28 cellular contexts compared by ENCODE assay signal in the genomic region with DNA sequence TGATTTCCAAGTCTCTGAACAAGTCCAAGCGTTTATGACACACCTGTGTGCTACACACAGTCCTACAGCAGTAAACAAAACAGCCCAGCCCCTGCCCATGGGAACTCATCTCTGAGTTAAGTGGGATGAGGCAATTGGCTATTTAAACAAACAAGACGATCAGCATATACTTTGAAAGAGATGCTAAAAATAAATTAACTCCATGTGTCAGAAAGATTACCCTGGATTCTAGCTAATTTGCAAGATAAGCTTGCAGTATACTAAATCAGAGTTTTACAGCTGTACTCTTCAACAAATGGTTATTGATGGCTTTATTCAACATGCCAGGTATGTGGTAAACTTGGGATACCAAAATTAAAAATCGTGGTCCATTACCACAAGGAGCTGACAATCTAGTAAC. TPM values are rescaled to one million over a fixed set of nuclear protein-coding genes. Genes with fewer than 3 reads are reported as not detected.
DNase-seq lines count a peak whose midpoint lies in the region; ATAC-seq and TF ChIP-seq lines count a peak whose summit lies in the region.
"Had no signal": no experiment of that assay in that cellular context is flagged by ENCODE, and none has a peak within 500 bp of the region (broad histone marks: within the 10 kb centered on the region; RNA-seq: fewer than 3 reads in every experiment).

No MANE protein-coding gene starts in this region.

- H3K23ac ChIP-seq in IMR-90 (ENCODE audit: low read depth, low read length) = no peak overlapping the region

- CTCF ChIA-PET in IMR-90 (lab: Yijun Ruan, JAX) = interaction anchor here (0.8 kb wide), 1 partner anchor 9 kb away, joined by 3 read pairs; no protein-coding TSS in a partner anchor

- no peak for TF ChIP-seq POLR2A in IMR-90 (IDR thresholded peaks at IDR 0.05; ENCODE audit: low read depth, low read length)

- no peak overlapping the region for H3K4me2 ChIP-seq in IMR-90 (ENCODE audit: low read depth, low read length)
- H3K4me2 ChIP-seq: hepatocyte, neural progenitor cell, PC-9 had no signal

- no peak for TF ChIP-seq RAD21 in IMR-90 (IDR thresholded peaks at IDR 0.05; ENCODE audit: low read length)

- peaks cover 6% of the 10 kb centered on the region; the same call in 1 of the 2 replicates for H4K20me1 ChIP-seq in IMR-90 (ENCODE audit: insufficient read depth, low read length)

- ATAC-seq in IMR-90 (ENCODE audit: low read depth) = peak; percentile 57
- ATAC-seq in GM18858 (IDR thresholded peaks at IDR 0.05; ENCODE audit: unreplicated experiment) = no peak

- H3K9ac ChIP-seq in IMR-90 (ENCODE audit: low read depth, low read length) (no peak overlapping the region), skeletal muscle tissue (ENCODE audit: low read depth in 1 of 3, low read length in 3 of 3) (peak overlapping the region in 1 of 3 donors; percentile 16)
- H3K9ac ChIP-seq: neural progenitor cell had no signal

- H3K27me3 ChIP-seq in IMR-90 (ENCODE audit: control insufficient read depth, insufficient read depth, low read length) = no peaks in the 10 kb centered on the region
- no peaks in the 10 kb centered on the region for H3K27me3 ChIP-seq in skeletal muscle tissue (ENCODE audit: control insufficient read depth in 3 of 3, insufficient read depth in 3 of 3, low read length in 3 of 3)
- H3K27me3 ChIP-seq: breast epithelium, hepatocyte, neural progenitor cell, right lobe of liver had no signal

- H2BK15ac ChIP-seq in IMR-90 (ENCODE audit: low read depth, low read length) = no peak overlapping the region

- no peak overlapping the region for H4K5ac ChIP-seq in IMR-90 (ENCODE audit: low read depth, low read length)

- H3K14ac ChIP-seq in IMR-90 (replicated peaks; ENCODE audit: low read depth, low read length) = no peak overlapping the region

- no peak overlapping the region for H4K91ac ChIP-seq in IMR-90 (ENCODE audit: insufficient read depth, low read depth, low read length)

- H2BK120ac ChIP-seq in IMR-90 (ENCODE audit: low read depth, low read length) = no peak overlapping the region

- H3K9me3 ChIP-seq in IMR-90 (ENCODE audit: control insufficient read depth, insufficient read depth, low read length) (no peaks in the 10 kb centered on the region), skeletal muscle tissue (ENCODE audit: control insufficient read depth in 3 of 3, low read length in 3 of 3) (no peaks in the 10 kb centered on the region)
- H3K9me3 ChIP-seq: breast epithelium, right lobe of liver had no signal

- peaks cover 2% of the 10 kb centered on the region; the same call in 1 of the 2 replicates for H3K4me1 ChIP-seq in IMR-90 (ENCODE audit: control insufficient read depth, insufficient read depth, low read length)
- peaks cover 0 to 15% (median 7%) of the 10 kb centered on the region in 3 donors for H3K4me1 ChIP-seq in skeletal muscle tissue (ENCODE audit: control insufficient read depth in 3 of 3, insufficient read depth in 3 of 3, low read length in 3 of 3)
- H3K4me1 ChIP-seq: breast epithelium, neural progenitor cell, right lobe of liver had no signal

- H2AK5ac ChIP-seq in IMR-90 (ENCODE audit: low read depth, low read length) = no peak overlapping the region

- H3K56ac ChIP-seq in IMR-90 (ENCODE audit: extremely low read depth, insufficient read depth, low read length) = no peak overlapping the region

- H2AK9ac ChIP-seq in IMR-90 (replicated peaks; ENCODE audit: low read depth, low read length, poor library complexity) = no peak overlapping the region

- H3K79me1 ChIP-seq in IMR-90 (ENCODE audit: low read depth in 1 of 2, low read length in 2 of 2) = peaks cover 11 to 32% of the 10 kb centered on the region in 2 experiments; a peak in 2 of 4 replicates

- H2BK20ac ChIP-seq in IMR-90 (ENCODE audit: low read depth, low read length) = no peak overlapping the region

- POLR2A ChIA-PET in IMR-90 (lab: Charles Lee; ENCODE audit: unreplicated experiment) = no interaction called here

- no TSS peak for BruUV-seq in IMR-90 (replicated peaks; lab: Mats Ljungman, UMichigan)

- peaks cover 7% of the 10 kb centered on the region; the same call in 1 of the 2 replicates for H3K9me1 ChIP-seq in IMR-90 (ENCODE audit: insufficient read depth, low read length)

- TF ChIP-seq CTCF in IMR-90 (conservative IDR thresholded peaks at IDR 0.05; ENCODE audit: low read depth, low read length) (no peak), epithelial cell of esophagus (IDR thresholded peaks at IDR 0.05; ENCODE audit: insufficient read depth, low read depth, low read length, missing control alignments) (no peak)

- H3K27ac ChIP-seq in IMR-90 (ENCODE audit: insufficient read depth, low read length) = no peak overlapping the region
- H3K27ac ChIP-seq in skeletal muscle tissue (ENCODE audit: low read depth, low read length) = peak overlapping the region; percentile 27
- H3K27ac ChIP-seq: breast epithelium, hepatocyte, neural progenitor cell, PC-9, right lobe of liver, VCaP had no signal

- dilution Hi-C loops in IMR-90 (cut with HindIII; ENCODE audit: low sequenced_read_pairs, unreplicated experiment) = no loop called here

- WGBS in IMR-90 (ENCODE audit: extremely low coverage in 2 of 2, insufficient read length in 1 of 2), 2 experiments = no CpG with 5 or more reads among the region's 3 CpGs

- H3K36me3 ChIP-seq in IMR-90 (ENCODE audit: control insufficient read depth, insufficient read depth, low read length) (peaks cover 19% of the 10 kb centered on the region), skeletal muscle tissue (ENCODE audit: control insufficient read depth in 3 of 3, insufficient read depth in 3 of 3, low read length in 3 of 3) (peaks cover 5 to 17% (median 6%) of the 10 kb centered on the region in 3 donors)
- H3K36me3 ChIP-seq: breast epithelium, neural progenitor cell had no signal

- DNase-seq in NCI-H510A treated with DMSO at 0.1 percent for 48 hours (lab: John Stamatoyannopoulos, UW) = peak; percentile 26
- DNase-seq in NCI-H510A (lab: John Stamatoyannopoulos, UW) = no peak
- DNase-seq in IMR-90 = peak; percentile 48
- peak; percentile 35 for DNase-seq in epithelial cell of esophagus (ENCODE audit: low read depth)
- DNase-seq in GM19238 (ENCODE audit: insufficient read length, low spot score) = no peak
- no peak for DNase-seq in NCI-H2171 (lab: John Stamatoyannopoulos, UW)
- DNase-seq: activated CD4-positive, alpha-beta T cell treated with anti-CD3 and anti-CD28 coated beads, Interleukin-2, amount 10 ng/mL, durations not matched to agents 24 days and 14 days; activated naive CD4-positive, alpha-beta T cell treated with anti-CD3 and anti-CD28 coated beads for 36 hours; activated T-cell treated with anti-CD3 and anti-CD28 coated beads, Interleukin-2, amount 50 U/mL, for 72 hours; amniotic stem cell; CD4-positive, CD25-positive, alpha-beta regulatory T cell; effector CD4-positive, alpha-beta T cell; GOT3; left colon; NCI-H1105 treated with DMSO at 0.1 percent for 48 hours; NCI-H226; PC-9; right lobe of liver; SHP77; stimulated activated CD4-positive, alpha-beta T cell treated with anti-CD3 and anti-CD28 coated beads, Interleukin-15, amount 100 ng/mL, for 24 hours; stimulated activated naive CD4-positive, alpha-beta T cell treated with Interleukin-2 at 50 U/mL for 16 hours; T-helper 9 cell had no signal

- H3K18ac ChIP-seq in IMR-90 (ENCODE audit: low read depth, low read length) = no peak overlapping the region

- no peak overlapping the region for H4K8ac ChIP-seq in IMR-90 (ENCODE audit: low read depth in 2 of 2, low read length in 2 of 2)

- no peak overlapping the region for H2AFZ ChIP-seq in IMR-90 (replicated peaks; ENCODE audit: low read length, poor library complexity)
- H2AFZ ChIP-seq: hepatocyte, neural progenitor cell, PC-9 had no signal

- no peak overlapping the region for H2BK5ac ChIP-seq in IMR-90 (ENCODE audit: low read depth, low read length, poor library complexity, severe bottlenecking)

- intact Hi-C loops in IMR-90 (cut with micrococcal nuclease) = no loop called here

- H3K4ac ChIP-seq in IMR-90 (ENCODE audit: low read depth, low read length) = no peak overlapping the region

- H3K4me3 ChIP-seq in IMR-90 (ENCODE audit: insufficient read depth, low read depth, low read length) = no peak overlapping the region
- H3K4me3 ChIP-seq in epithelial cell of esophagus (ENCODE audit: low read length) = no peak overlapping the region
- H3K4me3 ChIP-seq in skeletal muscle tissue (ENCODE audit: low read length in 3 of 3) = no peak overlapping the region
- H3K4me3 ChIP-seq: breast epithelium, hepatocyte, neural progenitor cell, PC-9, right lobe of liver had no signal

- in situ Hi-C loops in IMR-90 (cut with MboI; ENCODE audit: low sequenced_read_pairs) = loop anchor here (10.0 kb wide), 1 partner anchor 672 kb away; no protein-coding TSS in a partner anchor

TF ChIP-seq in IMR-90, 13 proteins besides CTCF, POLR2A, EP300 and RAD21:
- TF ChIP-seq CEBPB (IDR thresholded peaks at IDR 0.05; ENCODE audit: low read depth, low read length) (0 out of 2 replicates have a peak, but pooled peaks have one; percentile 5), CHD1 (IDR thresholded peaks at IDR 0.05; ENCODE audit: low read depth, low read length) (no peak), MAZ (IDR thresholded peaks at IDR 0.05; ENCODE audit: borderline replicate concordance, low read depth, low read length) (no peak), MAFK (IDR thresholded peaks at IDR 0.05; ENCODE audit: low read depth, low read length) (no peak)

RNA-seq across cellular contexts. Expression of gene PSMG1, which starts 6.9 kb away (rescaled TPM):
- 37.8 and 51.1 TPM in 2 replicates for total RNA-seq in IMR-90 (2012; rRNA removed)
- polyA plus RNA-seq in IMR-90 (2012; rRNA removed) = 34.6 and 45.4 TPM in 2 replicates
- 10.1 and 14.3 TPM in 2 replicates for polyA plus RNA-seq in IMR-90 (2012; cell fraction: cytosol; rRNA removed)
- polyA plus RNA-seq in IMR-90 (2012; cell fraction: nucleus; rRNA removed; ENCODE audit: low replicate concordance) = 1.8 and 29.8 TPM in 2 replicates
- total RNA-seq in skeletal muscle tissue = 39.1 TPM

Comparison
In these comparisons a context has a peak if more than half of its experiments do, and no peak if none do; other contexts are left out.
1. DNase-seq: peak in NCI-H510A treated with DMSO at 0.1 percent for 48 hours (single experiment), IMR-90 (single experiment) and epithelial cell of esophagus (single experiment); none in NCI-H510A (single experiment), GM19238 (single experiment) and NCI-H2171 (single experiment).